Comparison of ENCODE assay signal across 20 cellular contexts in the genomic region with DNA sequence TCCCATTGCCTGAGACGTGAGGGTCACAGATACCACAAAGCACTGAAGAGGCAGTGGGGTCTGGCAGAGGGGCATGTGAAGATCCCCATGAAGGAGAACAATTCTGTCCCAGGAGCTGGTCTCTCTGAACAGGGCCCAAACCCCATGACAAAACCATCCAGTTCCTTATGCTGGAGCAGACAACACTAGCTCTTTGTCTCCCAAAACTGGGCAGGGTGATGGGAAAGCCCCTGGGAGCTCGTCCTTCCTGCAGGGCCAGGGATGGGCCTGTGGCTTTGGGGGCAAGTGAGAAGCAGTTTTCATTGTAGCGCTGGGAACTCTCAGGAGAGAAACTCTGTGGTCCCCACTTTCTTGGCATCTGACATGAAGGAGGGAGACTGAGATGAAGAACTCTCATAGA. TPM values are rescaled to one million over a fixed set of nuclear protein-coding genes. Genes with fewer than 3 reads are reported as not detected.
A peak's percentile ranks its signal among the peaks of the same experiment; 100 is the strongest.
DNase-seq lines count a peak whose midpoint lies in the region; ATAC-seq and TF ChIP-seq lines count a peak whose summit lies in the region.
"Had no signal": no experiment of that assay in that cellular context is flagged by ENCODE, and none has a peak within 500 bp of the region (broad histone marks: within the 10 kb centered on the region; RNA-seq: fewer than 3 reads in every experiment).

No MANE protein-coding gene starts in this region.

- TF ChIP-seq CTCF in GM23338 (conservative IDR thresholded peaks at IDR 0.05; ENCODE audit: low read depth in 2 of 2) (no peak), suprapubic skin (IDR thresholded peaks at IDR 0.05) (no peak)

- no peaks in the 10 kb centered on the region for H3K36me3 ChIP-seq in GM23338 (ENCODE audit: insufficient read depth)
- no peaks in the 10 kb centered on the region for H3K36me3 ChIP-seq in adipocyte (ENCODE audit: control insufficient read depth, insufficient read depth, low read length, severe bottlenecking)
- H3K36me3 ChIP-seq in suprapubic skin: no peaks in the 10 kb centered on the region
- H3K36me3 ChIP-seq: thoracic aorta had no signal

- TF ChIP-seq POLR2A in suprapubic skin (IDR thresholded peaks at IDR 0.05): no peak

- H3K4me3 ChIP-seq in GM23338: no peak overlapping the region
- no peak overlapping the region for H3K4me3 ChIP-seq in adipocyte (ENCODE audit: low read length)
- H3K4me3 ChIP-seq in skin epidermis: no peak overlapping the region
- H3K4me3 ChIP-seq in suprapubic skin: no peak overlapping the region
- H3K4me3 ChIP-seq: thoracic aorta had no signal

- POLR2A ChIA-PET in T-cell (lab: Charles Lee): no interaction called here

- H3K9ac ChIP-seq in adipocyte (ENCODE audit: low read length): peak overlapping the region; percentile 20

- CTCF ChIA-PET in T-cell (lab: Charles Lee): interaction anchor here (0.6 to 5.9 kb wide), 6 partner anchors 16 to 70 kb away, joined by 5 to 186 read pairs (median 15); a partner anchor contains a TSS

- H3K9me3 Mint-ChIP-seq in GM23338 (no peaks in the 10 kb centered on the region), immature natural killer cell (no peaks in the 10 kb centered on the region), T-cell (no peaks in the 10 kb centered on the region)
- H3K9me3 Mint-ChIP-seq: activated CD4-positive, alpha-beta memory T cell treated with anti-CD3 and anti-CD28 coated beads for 36 hours; activated naive CD8-positive, alpha-beta T cell treated with anti-CD3 and anti-CD28 coated beads, Interleukin-2, amount 10 ng/mL, durations not matched to agents 7 days and 5 days; stimulated activated effector memory CD8-positive, alpha-beta T cell treated with anti-CD3 and anti-CD28 coated beads, Interleukin-12 subunit alpha, Interleukin-12 subunit beta, amount 100 ng/mL, for 72 hours had no signal

- H3K9me3 ChIP-seq in adipocyte (ENCODE audit: control insufficient read depth, low read length) (no peaks in the 10 kb centered on the region), suprapubic skin (no peaks in the 10 kb centered on the region)
- H3K9me3 ChIP-seq: thoracic aorta had no signal

- H3K27ac Mint-ChIP-seq in GM23338 (no peak overlapping the region), immature natural killer cell (no peak overlapping the region), T-cell (no peak overlapping the region)
- H3K27ac Mint-ChIP-seq: activated CD4-positive, alpha-beta memory T cell treated with anti-CD3 and anti-CD28 coated beads for 36 hours; activated naive CD8-positive, alpha-beta T cell treated with anti-CD3 and anti-CD28 coated beads, Interleukin-2, amount 10 ng/mL, durations not matched to agents 7 days and 5 days had no signal

- no peaks in the 10 kb centered on the region for H4K20me1 ChIP-seq in GM23338 (replicated peaks; ENCODE audit: insufficient read depth)

- H3K27me3 ChIP-seq in GM23338 (ENCODE audit: insufficient read depth) (no peaks in the 10 kb centered on the region), adipocyte (replicated peaks; ENCODE audit: control insufficient read depth, insufficient read depth, low read length) (no peaks in the 10 kb centered on the region), suprapubic skin (no peaks in the 10 kb centered on the region)

- H3K9me2 ChIP-seq in GM23338 (ENCODE audit: insufficient read depth): no peaks in the 10 kb centered on the region

- no peaks in the 10 kb centered on the region for H3F3A ChIP-seq in GM23338 (replicated peaks; ENCODE audit: low read depth)

- H3K4me1 Mint-ChIP-seq in GM23338 (peaks cover 20% of the 10 kb centered on the region), immature natural killer cell (no peaks in the 10 kb centered on the region), T-cell (peaks cover 0 to 5% (median 4%) of the 10 kb centered on the region in 3 donors)
- H3K4me1 Mint-ChIP-seq: activated naive CD8-positive, alpha-beta T cell treated with anti-CD3 and anti-CD28 coated beads, Interleukin-2, amount 10 ng/mL, durations not matched to agents 7 days and 5 days had no signal

- peaks cover 14% of the 10 kb centered on the region for H3K27me3 Mint-ChIP-seq in GM23338 (ENCODE audit: insufficient read depth, low read depth, poor library complexity)
- H3K27me3 Mint-ChIP-seq in immature natural killer cell (ENCODE audit: low read depth in 3 of 3): peaks cover 0 to 2% (median 0%) of the 10 kb centered on the region in 3 donors
- H3K27me3 Mint-ChIP-seq in T-cell: peaks cover 0 to 2% of the 10 kb centered on the region in 2 donors
- H3K27me3 Mint-ChIP-seq: activated naive CD8-positive, alpha-beta T cell treated with anti-CD3 and anti-CD28 coated beads, Interleukin-2, amount 10 ng/mL, durations not matched to agents 7 days and 5 days had no signal

- H3K4me2 ChIP-seq in GM23338: no peak overlapping the region

- TF ChIP-seq EP300 in suprapubic skin (IDR thresholded peaks at IDR 0.05): no peak

- H3K4me3 Mint-ChIP-seq in GM23338: no peak overlapping the region
- H3K4me3 Mint-ChIP-seq in immature natural killer cell: no peak overlapping the region
- H3K4me3 Mint-ChIP-seq in T-cell: no peak overlapping the region
- H3K4me3 Mint-ChIP-seq: activated CD4-positive, alpha-beta memory T cell treated with anti-CD3 and anti-CD28 coated beads for 36 hours; activated naive CD8-positive, alpha-beta T cell treated with anti-CD3 and anti-CD28 coated beads, Interleukin-2, amount 10 ng/mL, durations not matched to agents 7 days and 5 days; stimulated activated effector memory CD8-positive, alpha-beta T cell treated with anti-CD3 and anti-CD28 coated beads, Interleukin-12 subunit alpha, Interleukin-12 subunit beta, amount 100 ng/mL, for 72 hours had no signal

- peak overlapping the region; percentile 75 for H2AFZ ChIP-seq in GM23338

- H3K4me1 ChIP-seq in GM23338 (ENCODE audit: insufficient read depth): peaks cover 21% of the 10 kb centered on the region
- H3K4me1 ChIP-seq in adipocyte (ENCODE audit: control insufficient read depth, insufficient read depth, low read length): peaks cover 43% of the 10 kb centered on the region
- peaks cover 19% of the 10 kb centered on the region for H3K4me1 ChIP-seq in suprapubic skin

- DNase-seq in GM23338 (ENCODE audit: low spot score) (no peak), adipocyte (ENCODE audit: low read depth) (no peak), islet precursor cell (peak; percentile 76), immature natural killer cell (no peak), T-cell (no peak), suprapubic skin (ENCODE audit: low spot score in 2 of 2) (no peak), inferior parietal cortex (ENCODE audit: extremely low spot score) (no peak)
- DNase-seq: NCI-H1417 treated with DMSO at 0.1 percent for 48 hours, NCI-H2081 treated with DMSO at 0.1 percent for 48 hours, SIG-M5 had no signal

- 63% methylated on average over 3 of the region's 3 CpGs for WGBS in suprapubic skin

- H3K27ac ChIP-seq in GM23338 (ENCODE audit: low read depth) (no peak overlapping the region), skin epidermis (peak overlapping the region in 11 of 21 experiments; percentile 2 to 63 (median 31)), suprapubic skin (no peak overlapping the region)
- H3K27ac ChIP-seq: epithelial cell of prostate, thoracic aorta had no signal

- H3K36me3 Mint-ChIP-seq in GM23338 (ENCODE audit: low read depth) (no peaks in the 10 kb centered on the region; the same call in 2 of the 3 replicates), immature natural killer cell (no peaks in the 10 kb centered on the region), T-cell (no peaks in the 10 kb centered on the region)
- H3K36me3 Mint-ChIP-seq: activated CD4-positive, alpha-beta memory T cell treated with anti-CD3 and anti-CD28 coated beads for 36 hours; activated naive CD8-positive, alpha-beta T cell treated with anti-CD3 and anti-CD28 coated beads, Interleukin-2, amount 10 ng/mL, durations not matched to agents 7 days and 5 days; stimulated activated effector memory CD8-positive, alpha-beta T cell treated with anti-CD3 and anti-CD28 coated beads, Interleukin-12 subunit alpha, Interleukin-12 subunit beta, amount 100 ng/mL, for 72 hours had no signal

- no peak for ATAC-seq in GM23338
- ATAC-seq in T-cell (replicated peaks in 1 of 4): no peak

- no peaks in the 10 kb centered on the region for H3K79me2 ChIP-seq in GM23338 (replicated peaks; ENCODE audit: insufficient read depth)

RNA-seq across cellular contexts. Expression of a gene that starts 8.8 kb away (rescaled TPM):
- not detected in 2 replicates for total RNA-seq in GM23338 (2014; rRNA removed; shearing (Covaris generic))
- polyA plus RNA-seq in GM23338 (2016; fragmentation: Nextera tagmentation; extraction: Ambion mirVana) (not detected in 2 replicates), immature natural killer cell (not detected)
- total RNA-seq in T-cell (not detected), suprapubic skin (not detected)
- total RNA-seq: activated CD4-positive, alpha-beta memory T cell treated with anti-CD3 and anti-CD28 coated beads for 36 hours; activated naive CD8-positive, alpha-beta T cell treated with anti-CD3 and anti-CD28 coated beads, Interleukin-2, amount 10 ng/mL, durations not matched to agents 7 days and 5 days; chondrocyte; lower leg skin; PC-3; pulmonary artery endothelial cell; thoracic aorta had no signal

RNA-seq across cellular contexts. Expression of a gene that starts 45.2 kb away (rescaled TPM):
- 23.5 and 33.7 TPM in 2 replicates for total RNA-seq in GM23338 (2014; rRNA removed; shearing (Covaris generic))
- polyA plus RNA-seq in GM23338 (2016; fragmentation: Nextera tagmentation; extraction: Ambion mirVana) (11.1 and 12.3 TPM in 2 replicates), immature natural killer cell (under 1 TPM; 0.08 to 0.86 (median 0.22) TPM)
- total RNA-seq in T-cell (10 to 100 TPM; 20.7 to 34.6 (median 34.1) TPM), suprapubic skin (10 to 100 TPM; 30.7 to 46.1 (median 40.3) TPM)

RNA-seq across cellular contexts. Expression of a gene that starts 47.4 kb away (rescaled TPM):
- total RNA-seq in GM23338 (2014; rRNA removed; shearing (Covaris generic)): 11.9 and 19.6 TPM in 2 replicates
- polyA plus RNA-seq in GM23338 (2016; fragmentation: Nextera tagmentation; extraction: Ambion mirVana): 7.6 and 8.1 TPM in 2 replicates
- polyA plus RNA-seq in immature natural killer cell: 10 to 100 TPM in 2 of 3 donors, 1 to 10 TPM in 1; 6.6 to 22.0 (median 20.5) TPM
- total RNA-seq in T-cell: 10 to 100 TPM; 30.6 to 86.3 (median 33.4) TPM
- 10 to 100 TPM; 88.9 to 93.6 (median 90.9) TPM for total RNA-seq in suprapubic skin

Comparison
In these comparisons a context has a peak if more than half of its experiments do, and no peak if none do; other contexts are left out.
1. H3K27ac ChIP-seq: peak in skin epidermis (11 of 21); none in GM23338 (single experiment) and suprapubic skin (single experiment).